8 cellular contexts compared by ENCODE assay signal in genomic region chr1:204286841-204287387, GRCh38.
DNase-seq lines count a peak whose midpoint lies in the region; ATAC-seq lines count a peak whose summit lies in the region.

No MANE protein-coding gene starts in this region.

- H3K9me3 ChIP-seq in right cardiac atrium (ENCODE audit: control insufficient read depth, low read length), result no peaks in the 10 kb centered on the region

- DNase-seq in DMS53 treated with DMSO at 0.1 percent for 48 hours (lab: John Stamatoyannopoulos, UW; ENCODE audit: unreplicated experiment) (peak; percentile 93), NCI-H446 treated with DMSO at 0.1 percent for 48 hours (lab: John Stamatoyannopoulos, UW) (peak; percentile 30), activated T-helper 1 cell treated with Interleukin-2 at 50 U/mL for 16 hours (ENCODE audit: low read depth) (peak; percentile 4), right cardiac atrium (peak in 2 of 3 donors; percentile 64 to 75), NCI-H1417 treated with DMSO at 0.1 percent for 48 hours (lab: John Stamatoyannopoulos, UW) (no peak)

- H3K27ac ChIP-seq in right cardiac atrium (ENCODE audit: low read length), result peak overlapping the region; percentile 93
- H3K27ac ChIP-seq in skin epidermis, result peak overlapping the region in 11 of 21 experiments; percentile 26 to 86 (median 43)

- peak overlapping the region; percentile 2 for H3K4me3 ChIP-seq in right cardiac atrium (ENCODE audit: low read length)
- H3K4me3 ChIP-seq in skin epidermis, result peak overlapping the region in 1 of 7 experiments; percentile 21

- peaks cover 34% of the 10 kb centered on the region for H3K4me1 ChIP-seq in right cardiac atrium (ENCODE audit: control insufficient read depth, insufficient read depth, low read length)

- WGBS in right cardiac atrium, result 16% methylated on average over 8 of the region's 8 CpGs

- ATAC-seq in right cardiac atrium, result peak; percentile 11 to 46
- ATAC-seq in GM18858 (IDR thresholded peaks at IDR 0.05; ENCODE audit: unreplicated experiment), result no peak
- ATAC-seq in GM18867 (IDR thresholded peaks at IDR 0.05; ENCODE audit: unreplicated experiment), result no peak

- intact Hi-C loops in right cardiac atrium (cut with DNase I), result no loop called here

- no peaks in the 10 kb centered on the region for H3K27me3 ChIP-seq in right cardiac atrium (ENCODE audit: control insufficient read depth, insufficient read depth)

Comparison
In these comparisons a context has a peak if more than half of its experiments do, and no peak if none do; other contexts are left out.
1. ATAC-seq: peak in right cardiac atrium (2 of 2); none in GM18858 (single experiment) and GM18867 (single experiment).